In genomic region chr21:33396966-33397365, GRCh38 we compare ENCODE assay signal across 17 cellular contexts. TPM values are rescaled to one million over a fixed set of nuclear protein-coding genes. Genes with fewer than 3 reads are reported as not detected.
A peak's percentile ranks its signal among the peaks of the same experiment; 100 is the strongest.
DNase-seq lines count a peak whose midpoint lies in the region; ATAC-seq and TF ChIP-seq lines count a peak whose summit lies in the region.
"Had no signal": no experiment of that assay in that cellular context is flagged by ENCODE, and none has a peak within 500 bp of the region (broad histone marks: within the 10 kb centered on the region; RNA-seq: fewer than 3 reads in every experiment).

No MANE protein-coding gene starts in this region.

- ATAC-seq in HG02870 (IDR thresholded peaks at IDR 0.05; ENCODE audit: unreplicated experiment) (no peak), HG03097 (IDR thresholded peaks at IDR 0.05; ENCODE audit: low FRiP score, unreplicated experiment) (no peak)
- ATAC-seq: GM12878, HCT116, K562 had no signal

- in situ Hi-C loops in brain microvascular endothelial cell (cut with HindIII; ENCODE audit: low pct_ligation_motif_present, low sequenced_read_pairs), result no loop called here

- H3K9me3 ChIP-seq in left ventricle myocardium inferior (replicated peaks) (no peaks in the 10 kb centered on the region), stomach (no peaks in the 10 kb centered on the region)

- TF ChIP-seq CTCF in brain microvascular endothelial cell (IDR thresholded peaks at IDR 0.05; ENCODE audit: low read depth, low read length, missing control alignments), result no peak
- TF ChIP-seq CTCF in left ventricle myocardium inferior (IDR thresholded peaks at IDR 0.05; ENCODE audit: borderline replicate concordance), result no peak
- TF ChIP-seq CTCF in stomach (IDR thresholded peaks at IDR 0.05), result no peak

- no peak for TF ChIP-seq POLR2A in stomach (IDR thresholded peaks at IDR 0.05)

- no peaks in the 10 kb centered on the region for H3K36me3 ChIP-seq in brain microvascular endothelial cell (replicated peaks)
- no peaks in the 10 kb centered on the region for H3K36me3 ChIP-seq in left ventricle myocardium inferior
- H3K36me3 ChIP-seq in stomach, result no peaks in the 10 kb centered on the region

- H3K4me3 ChIP-seq in brain microvascular endothelial cell (ENCODE audit: low read depth, low read length), result no peak overlapping the region
- no peak overlapping the region for H3K4me3 ChIP-seq in left ventricle myocardium inferior
- H3K4me3 ChIP-seq in stomach, result no peak overlapping the region
- H3K4me3 ChIP-seq: GM12878, K562 had no signal

- TF ChIP-seq EP300 in stomach (IDR thresholded peaks at IDR 0.05), result no peak

- H3K27ac ChIP-seq in brain microvascular endothelial cell (peak overlapping the region; percentile 76), left ventricle myocardium inferior (replicated peaks) (peak overlapping the region; percentile 70), stomach (peak overlapping the region in 4 of 5 donors; percentile 48 to 74 (median 59))

- DNase-seq in GM03348 (ENCODE audit: low spot score), result peak; percentile 28
- DNase-seq in brain microvascular endothelial cell, result peak; percentile 85
- peak; percentile 50 for DNase-seq in left ventricle myocardium inferior
- DNase-seq in stomach, result no peak
- no peak for DNase-seq in head of caudate nucleus
- no peak for DNase-seq in cerebellar cortex (ENCODE audit: low spot score)
- DNase-seq: activated CD4-positive, alpha-beta T cell treated with anti-CD3 and anti-CD28 coated beads, Interleukin-2, amount 10 ng/mL, durations not matched to agents 7 days and 5 days; COR-L47; naive B cell; NCI-H2081 treated with DMSO at 0.1 percent for 48 hours; stimulated activated CD4-positive, alpha-beta T cell treated with anti-CD3 and anti-CD28 coated beads, Interleukin-12 subunit alpha, Interleukin-12 subunit beta, amount 100 ng/mL, for 4 hours; T-helper 1 cell had no signal

- 60 to 75% (median 63%) methylated on average over 5 of the region's 5 CpGs for WGBS in stomach, 5 donors

- H3K4me1 ChIP-seq in left ventricle myocardium inferior (peaks cover 10% of the 10 kb centered on the region), stomach (peaks cover 0 to 42% (median 14%) of the 10 kb centered on the region in 4 donors)

- intact Hi-C loops in left ventricle myocardium inferior (cut with micrococcal nuclease), result no loop called here
- intact Hi-C loops in stomach (cut with DNase I; ENCODE audit: low total_unique reads), result no loop called here
- intact Hi-C loops in head of caudate nucleus (cut with DNase I), result no loop called here

- H3K27me3 ChIP-seq in brain microvascular endothelial cell (replicated peaks) (no peaks in the 10 kb centered on the region), left ventricle myocardium inferior (ENCODE audit: low read depth) (no peaks in the 10 kb centered on the region), stomach (no peaks in the 10 kb centered on the region)

RNA-seq across cellular contexts. Expression of gene IFNGR2, which starts 6.2 kb away (rescaled TPM):
- total RNA-seq in left ventricle myocardium inferior (34.6 TPM), stomach (10 to 100 TPM; 35.2 to 89.3 (median 67.8) TPM)
- 10 to 100 TPM; 42.2 to 79.7 (median 47.0) TPM for polyA plus RNA-seq in stomach

Comparison
In these comparisons a context has a peak if more than half of its experiments do, and no peak if none do; other contexts are left out.
1. DNase-seq: peak in GM03348 (single experiment), brain microvascular endothelial cell (single experiment) and left ventricle myocardium inferior (single experiment); none in stomach (single experiment), head of caudate nucleus (0 of 42) and cerebellar cortex (single experiment).
2. Peak in every context shown above with its lines, with median percentiles within 50 percentile points of each other: H3K27ac ChIP-seq.